2 cellular contexts compared by ENCODE assay signal in the genomic region with DNA sequence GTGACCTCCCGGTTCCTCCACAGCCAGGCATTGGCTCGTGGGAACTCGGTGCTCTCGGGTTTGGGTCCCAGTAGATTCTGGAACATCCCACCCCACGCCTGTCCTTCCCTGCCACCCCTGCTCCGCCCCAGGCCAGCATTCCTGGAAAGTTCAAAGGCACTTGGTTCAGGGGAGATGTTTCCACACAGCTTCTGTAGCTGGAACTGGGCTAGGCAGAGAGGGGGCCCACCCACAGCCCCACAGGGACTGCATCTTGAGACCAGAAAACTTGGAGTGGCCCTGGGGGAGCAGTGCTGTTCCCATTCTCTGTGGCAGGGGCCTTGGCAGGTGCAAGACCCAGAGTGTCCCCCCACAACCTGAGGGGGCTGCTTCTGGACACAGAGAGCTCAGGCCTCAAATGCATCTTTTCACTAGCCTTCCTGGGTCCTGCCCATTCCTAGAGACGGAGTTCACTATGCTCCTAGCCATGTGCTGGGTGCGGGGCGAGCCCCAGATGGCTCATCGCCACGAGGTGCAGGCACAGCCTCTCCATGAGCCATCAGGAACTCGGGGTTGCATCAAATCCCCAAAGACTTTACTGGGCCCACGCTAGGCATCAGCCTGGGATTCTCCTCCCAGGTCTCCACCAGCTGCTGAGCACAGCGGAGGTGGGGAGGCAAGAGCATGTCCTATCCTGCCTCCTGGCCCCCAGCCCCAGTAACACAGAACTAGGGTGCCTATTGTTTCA.
TF ChIP-seq lines count a peak whose summit lies in the region.

No MANE protein-coding gene starts in this region.

TF ChIP-seq in A549, 52 proteins besides CTCF, POLR2A, EP300 and RAD21:
- TF ChIP-seq HES2 (IDR thresholded peaks at IDR 0.05) (no peak), CBX8 (IDR thresholded peaks at IDR 0.05) (no peak), RNF2 (IDR thresholded peaks at IDR 0.05; ENCODE audit: borderline replicate concordance, low read depth) (no peak), CHD2 (IDR thresholded peaks at IDR 0.05; ENCODE audit: low read length, partially characterized antibody) (no peak), HOXB13 (CRISPR knock-in tag; IDR thresholded peaks at IDR 0.05; ENCODE audit: low read depth) (no peak), FOSL2 (IDR thresholded peaks at IDR 0.05) (no peak), FOSL2 (CRISPR knock-in tag; IDR thresholded peaks at IDR 0.05) (no peak)
TF ChIP-seq in A549: peak in this region for 0.

TF ChIP-seq in IMR-90, 13 proteins besides CTCF, POLR2A, EP300 and RAD21:
- no peak for TF ChIP-seq NFE2L2 (IDR thresholded peaks at IDR 0.05; ENCODE audit: low read depth, low read length)
- no peak for TF ChIP-seq CHD1 (IDR thresholded peaks at IDR 0.05; ENCODE audit: low read depth, low read length)
- no peak for TF ChIP-seq SMC3 (IDR thresholded peaks at IDR 0.05; ENCODE audit: low read depth, low read length)
- no peak for TF ChIP-seq RCOR1 (IDR thresholded peaks at IDR 0.05; ENCODE audit: insufficient replicate concordance, low read length)
- no peak for TF ChIP-seq CEBPB (IDR thresholded peaks at IDR 0.05; ENCODE audit: low read depth, low read length)
- no peak for TF ChIP-seq ELK1 (IDR thresholded peaks at IDR 0.05; ENCODE audit: borderline replicate concordance, low read depth, low read length)
- TF ChIP-seq MXI1 (IDR thresholded peaks at IDR 0.05; ENCODE audit: borderline replicate concordance, low read depth, low read length): no peak
- no peak for TF ChIP-seq BHLHE40 (IDR thresholded peaks at IDR 0.05; ENCODE audit: low read depth, low read length)
- TF ChIP-seq, protein P1, sequence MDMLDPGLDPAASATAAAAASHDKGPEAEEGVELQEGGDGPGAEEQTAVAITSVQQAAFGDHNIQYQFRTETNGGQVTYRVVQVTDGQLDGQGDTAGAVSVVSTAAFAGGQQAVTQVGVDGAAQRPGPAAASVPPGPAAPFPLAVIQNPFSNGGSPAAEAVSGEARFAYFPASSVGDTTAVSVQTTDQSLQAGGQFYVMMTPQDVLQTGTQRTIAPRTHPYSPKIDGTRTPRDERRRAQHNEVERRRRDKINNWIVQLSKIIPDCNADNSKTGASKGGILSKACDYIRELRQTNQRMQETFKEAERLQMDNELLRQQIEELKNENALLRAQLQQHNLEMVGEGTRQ (IDR thresholded peaks at IDR 0.05; ENCODE audit: low read depth, low read length): no peak
- TF ChIP-seq MAZ (IDR thresholded peaks at IDR 0.05; ENCODE audit: borderline replicate concordance, low read depth, low read length): no peak
- TF ChIP-seq FOS (IDR thresholded peaks at IDR 0.05; ENCODE audit: low read depth, low read length): no peak
- no peak for TF ChIP-seq MAFK (IDR thresholded peaks at IDR 0.05; ENCODE audit: low read depth, low read length)
- no peak for TF ChIP-seq RFX5 (IDR thresholded peaks at IDR 0.05; ENCODE audit: low read depth, low read length)
TF ChIP-seq in IMR-90: peak in this region for 0.
